In genomic region chr15:85582076-85582718, GRCh38 we compare ENCODE assay signal across 8 cellular contexts.
DNase-seq lines count a peak whose midpoint lies in the region; ATAC-seq and TF ChIP-seq lines count a peak whose summit lies in the region.

No MANE protein-coding gene starts in this region.

- peak; percentile 24 for ATAC-seq in GM18870 (IDR thresholded peaks at IDR 0.05; ENCODE audit: unreplicated experiment)
- peak; percentile 31 for ATAC-seq in HG02884 (IDR thresholded peaks at IDR 0.05; ENCODE audit: unreplicated experiment)
- ATAC-seq in gastroesophageal sphincter = peak; percentile 48
- ATAC-seq in stimulated activated memory B cell treated with anti-CD40 and anti-IgM and Interleukin-4, amounts not matched to agents 10 μg/mL and 1 μg/mL and 100 μg/mL, for 72 hours = peak; percentile 69
- no peak for ATAC-seq in HG03457 (IDR thresholded peaks at IDR 0.05; ENCODE audit: unreplicated experiment)

- TF ChIP-seq POLR2A in gastroesophageal sphincter (IDR thresholded peaks at IDR 0.05) = no peak

- no peaks in the 10 kb centered on the region for H3K9me3 Mint-ChIP-seq in stimulated activated memory B cell treated with anti-CD40 and anti-IgM and Interleukin-4, amounts not matched to agents 10 μg/mL and 1 μg/mL and 100 μg/mL, for 72 hours

- TF ChIP-seq CTCF in WERI-Rb-1 (IDR thresholded peaks at IDR 0.05; ENCODE audit: low read depth, low read length) = no peak
- TF ChIP-seq CTCF in gastroesophageal sphincter (IDR thresholded peaks at IDR 0.05) = no peak

- no peak overlapping the region for H3K4me3 ChIP-seq in WERI-Rb-1 (ENCODE audit: low read depth, low read length)
- peak overlapping the region; percentile 42 to 62 for H3K4me3 ChIP-seq in gastroesophageal sphincter

- peaks cover 76% of the 10 kb centered on the region for H3K4me1 Mint-ChIP-seq in stimulated activated memory B cell treated with anti-CD40 and anti-IgM and Interleukin-4, amounts not matched to agents 10 μg/mL and 1 μg/mL and 100 μg/mL, for 72 hours

- no peak for DNase-seq in WERI-Rb-1
- DNase-seq in activated CD8-positive, alpha-beta memory T cell treated with anti-CD3 and anti-CD28 coated beads, Interleukin-2, amount 50 U/mL, for 48 hours = no peak
- no peak for DNase-seq in NCI-H1092 (lab: John Stamatoyannopoulos, UW)

- H3K27me3 Mint-ChIP-seq in stimulated activated memory B cell treated with anti-CD40 and anti-IgM and Interleukin-4, amounts not matched to agents 10 μg/mL and 1 μg/mL and 100 μg/mL, for 72 hours = no peaks in the 10 kb centered on the region

- peak overlapping the region; percentile 86 for H3K4me3 Mint-ChIP-seq in stimulated activated memory B cell treated with anti-CD40 and anti-IgM and Interleukin-4, amounts not matched to agents 10 μg/mL and 1 μg/mL and 100 μg/mL, for 72 hours

- H3K9me3 ChIP-seq in WERI-Rb-1 (ENCODE audit: severe bottlenecking) (no peaks in the 10 kb centered on the region), gastroesophageal sphincter (no peaks in the 10 kb centered on the region)

- H3K27ac ChIP-seq in WERI-Rb-1 (peak overlapping the region; percentile 53; the same call in 1 of the 2 replicates), gastroesophageal sphincter (peak overlapping the region; percentile 65 to 91 (median 84))

- H3K27ac Mint-ChIP-seq in stimulated activated memory B cell treated with anti-CD40 and anti-IgM and Interleukin-4, amounts not matched to agents 10 μg/mL and 1 μg/mL and 100 μg/mL, for 72 hours = peak overlapping the region; percentile 98

- H3K4me1 ChIP-seq in gastroesophageal sphincter = peaks cover 19 to 79% (median 35%) of the 10 kb centered on the region in 3 donors

- WGBS in gastroesophageal sphincter (ENCODE audit: low coverage in 1 of 2), 2 donors = 30 to 51% methylated on average over 2 of the region's 2 CpGs

- TF ChIP-seq EP300 in gastroesophageal sphincter (IDR thresholded peaks at IDR 0.05) = no peak

- H3K36me3 ChIP-seq in WERI-Rb-1 = peaks cover 86% of the 10 kb centered on the region
- H3K36me3 ChIP-seq in gastroesophageal sphincter = peaks cover 0 to 26% of the 10 kb centered on the region in 2 donors

- peaks cover 49% of the 10 kb centered on the region for H3K36me3 Mint-ChIP-seq in stimulated activated memory B cell treated with anti-CD40 and anti-IgM and Interleukin-4, amounts not matched to agents 10 μg/mL and 1 μg/mL and 100 μg/mL, for 72 hours

- H3K27me3 ChIP-seq in WERI-Rb-1 (ENCODE audit: insufficient read depth, low read depth, severe bottlenecking) = no peaks in the 10 kb centered on the region
- H3K27me3 ChIP-seq in gastroesophageal sphincter = no peaks in the 10 kb centered on the region
